In the genomic region with DNA sequence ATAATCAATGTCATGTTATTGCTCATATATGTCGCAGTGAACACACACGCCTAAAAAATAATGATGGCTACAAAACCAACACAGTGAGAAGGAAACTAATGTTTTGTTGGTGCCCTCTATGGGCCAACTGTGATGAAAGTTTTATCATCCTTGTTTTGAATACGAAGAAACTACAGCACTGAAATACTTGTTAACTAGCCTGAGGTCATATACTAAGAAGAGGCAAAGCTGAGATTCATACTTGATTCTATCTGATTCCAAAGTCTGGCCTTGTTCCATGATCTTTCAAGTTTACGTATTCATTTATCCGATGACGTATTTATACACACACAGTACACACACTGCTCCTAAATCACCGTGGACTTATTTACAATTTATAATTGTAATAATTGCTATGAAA, we compare ENCODE assay signal across 12 cellular contexts. TPM values are rescaled to one million over a fixed set of nuclear protein-coding genes. Genes with fewer than 3 reads are reported as not detected.
DNase-seq lines count a peak whose midpoint lies in the region; ATAC-seq, FAIRE-seq and TF ChIP-seq lines count a peak whose summit lies in the region.
"Had no signal": no experiment of that assay in that cellular context is flagged by ENCODE, and none has a peak within 500 bp of the region (broad histone marks: within the 10 kb centered on the region; RNA-seq: fewer than 3 reads in every experiment).

No MANE protein-coding gene starts in this region.

- peak; percentile 15 for DNase-seq in NCI-H146 (lab: John Stamatoyannopoulos, UW)
- DNase-seq in NCI-H146 treated with DMSO at 0.1 percent for 48 hours (lab: John Stamatoyannopoulos, UW; ENCODE audit: unreplicated experiment), result no peak
- DNase-seq in NAMALWA (ENCODE audit: low spot score), result peak; percentile 56
- peak; percentile 35 for DNase-seq in bronchial epithelial cell (ENCODE audit: low read depth)
- DNase-seq in progenitor cell of endocrine pancreas (ENCODE audit: low spot score, unreplicated experiment), result no peak
- DNase-seq in activated T-cell treated with anti-CD3 and anti-CD28 coated beads, Interleukin-2, amount 50 U/mL, for 1 hour, result no peak
- no peak for DNase-seq in AG08395 (ENCODE audit: low spot score)
- no peak for DNase-seq in omental fat pad (ENCODE audit: low spot score)
- DNase-seq: pancreas, upper lobe of left lung had no signal

- H3K27me3 Mint-ChIP-seq in progenitor cell of endocrine pancreas, result peaks cover 4% of the 10 kb centered on the region

- H3K4me1 Mint-ChIP-seq in progenitor cell of endocrine pancreas (ENCODE audit: low read depth), result peaks cover 8% of the 10 kb centered on the region

- TF ChIP-seq CTCF in bronchial epithelial cell (IDR thresholded peaks at IDR 0.05; ENCODE audit: insufficient read depth, low read length, severe bottlenecking) (peak; percentile 39), progenitor cell of endocrine pancreas (IDR thresholded peaks at IDR 0.05; ENCODE audit: unreplicated experiment) (peak; percentile 52), omental fat pad (IDR thresholded peaks at IDR 0.05) (no peak)

- no peak for ATAC-seq in omental fat pad (ENCODE audit: low FRiP score)

- no peaks in the 10 kb centered on the region for H3K36me3 ChIP-seq in bronchial epithelial cell (ENCODE audit: control insufficient read depth, insufficient read depth, low read length)
- H3K36me3 ChIP-seq: pancreas, SJCRH30, upper lobe of left lung had no signal

- no peaks in the 10 kb centered on the region for H3K27me3 ChIP-seq in bronchial epithelial cell (ENCODE audit: control insufficient read depth, insufficient read depth, low read length)
- H3K27me3 ChIP-seq: SJCRH30, upper lobe of left lung had no signal

- no peaks in the 10 kb centered on the region for H3K9me3 Mint-ChIP-seq in progenitor cell of endocrine pancreas (ENCODE audit: low read depth)

- FAIRE-seq in bronchial epithelial cell (lab: Jason Lieb, UNC), result no peak
- FAIRE-seq: pancreas had no signal

- H3K4me3 Mint-ChIP-seq in progenitor cell of endocrine pancreas (ENCODE audit: low read depth), result no peak overlapping the region

- H3K36me3 Mint-ChIP-seq in progenitor cell of endocrine pancreas (ENCODE audit: insufficient read depth), result no peaks in the 10 kb centered on the region

- H3K4me3 ChIP-seq in bronchial epithelial cell (ENCODE audit: low read depth, low read length), result no peak overlapping the region
- H3K4me3 ChIP-seq: coronary artery, pancreas, SJCRH30, upper lobe of left lung had no signal

- no peak overlapping the region for H3K27ac Mint-ChIP-seq in progenitor cell of endocrine pancreas

RNA-seq across cellular contexts. Expression of gene DRD1, which starts 16.1 kb away (rescaled TPM):
- total RNA-seq in bronchial epithelial cell (not detected in 2 replicates), progenitor cell of endocrine pancreas (not detected in 2 replicates), omental fat pad (under 1 TPM in 3 of 4 donors, not detected in 1; 0.13 to 0.96 (median 0.32) TPM)
- total RNA-seq: SJCRH30 had no signal

RNA-seq across cellular contexts. Expression of gene SFXN1, which starts 18.2 kb away (rescaled TPM):
- 86.2 and 123 TPM in 2 replicates for total RNA-seq in bronchial epithelial cell
- total RNA-seq in progenitor cell of endocrine pancreas, result 73.2 and 83.7 TPM in 2 replicates
- total RNA-seq in omental fat pad, result 10 to 100 TPM; 18.8 to 32.6 (median 23.7) TPM

Comparison
In these comparisons a context has a peak if more than half of its experiments do, and no peak if none do; other contexts are left out.
1. DNase-seq: peak in NCI-H146 (single experiment), NAMALWA (single experiment) and bronchial epithelial cell (single experiment); none in NCI-H146 treated with DMSO at 0.1 percent for 48 hours (single experiment), progenitor cell of endocrine pancreas (single experiment), activated T-cell treated with anti-CD3 and anti-CD28 coated beads, Interleukin-2, amount 50 U/mL, for 1 hour (single experiment), AG08395 (single experiment) and omental fat pad (single experiment).
2. CTCF ChIP-seq: peak in bronchial epithelial cell (single experiment) and progenitor cell of endocrine pancreas (single experiment); none in omental fat pad (0 of 3).